ENCODE assay signal across 9 cellular contexts in genomic region chr19:56141416-56141992, GRCh38. TPM values are rescaled to one million over a fixed set of nuclear protein-coding genes. Genes with fewer than 3 reads are reported as not detected.
DNase-seq lines count a peak whose midpoint lies in the region; ATAC-seq, FAIRE-seq and TF ChIP-seq lines count a peak whose summit lies in the region.
"Had no signal": no experiment of that assay in that cellular context is flagged by ENCODE, and none has a peak within 500 bp of the region (broad histone marks: within the 10 kb centered on the region; RNA-seq: fewer than 3 reads in every experiment).

No MANE protein-coding gene starts in this region.

- H3K9me3 Mint-ChIP-seq in HFFc6, result no peaks in the 10 kb centered on the region
- no peaks in the 10 kb centered on the region for H3K9me3 Mint-ChIP-seq in activated T-cell treated with anti-CD3 and anti-CD28 coated beads, Interleukin-2, amount 50 U/mL, for 4 hours

- no peak for FAIRE-seq in small intestine (lab: Jason Lieb, UNC)

- 1 to 2% (median 1%) methylated on average over 19 to 25 of the region's 26 CpGs for WGBS in small intestine, 3 donors

- no peak for TF ChIP-seq POLR2A in GM18505 (IDR thresholded peaks at IDR 0.05; ENCODE audit: borderline replicate concordance, extremely low read depth, insufficient read depth, insufficient read length)

- H3K4me3 Mint-ChIP-seq in HFFc6, result peak overlapping the region; percentile 86
- H3K4me3 Mint-ChIP-seq in activated T-cell treated with anti-CD3 and anti-CD28 coated beads, Interleukin-2, amount 50 U/mL, for 4 hours, result peak overlapping the region; percentile 87

- H3K27ac ChIP-seq in ACC112 (ENCODE audit: low read depth, low read length), result peak overlapping the region; percentile 78; the same call in 1 of the 2 replicates
- peak overlapping the region; percentile 56 to 86 for H3K27ac ChIP-seq in small intestine (ENCODE audit: low read depth in 1 of 2, low read length in 1 of 2)

- H3K27me3 Mint-ChIP-seq in HFFc6 (ENCODE audit: insufficient read depth), result peaks cover 2% of the 10 kb centered on the region; the same call in 1 of the 2 replicates
- H3K27me3 Mint-ChIP-seq in activated T-cell treated with anti-CD3 and anti-CD28 coated beads, Interleukin-2, amount 50 U/mL, for 4 hours (ENCODE audit: low read depth), result no peaks in the 10 kb centered on the region

- H3K9me3 ChIP-seq in small intestine (ENCODE audit: control insufficient read depth, low read depth), result no peaks in the 10 kb centered on the region

- TF ChIP-seq CTCF in HFFc6 (IDR thresholded peaks at IDR 0.05) (no peak), foreskin fibroblast (IDR thresholded peaks at IDR 0.05; ENCODE audit: low read depth, low read length) (no peak)

- H3K36me3 Mint-ChIP-seq in HFFc6 (ENCODE audit: low read depth), result no peaks in the 10 kb centered on the region; the same call in 1 of the 2 replicates
- no peaks in the 10 kb centered on the region for H3K36me3 Mint-ChIP-seq in activated T-cell treated with anti-CD3 and anti-CD28 coated beads, Interleukin-2, amount 50 U/mL, for 4 hours (ENCODE audit: insufficient read depth)

- H3K36me3 ChIP-seq in ACC112 (ENCODE audit: insufficient read depth, low read length), result no peaks in the 10 kb centered on the region
- no peaks in the 10 kb centered on the region for H3K36me3 ChIP-seq in small intestine (ENCODE audit: control insufficient read depth in 2 of 2, insufficient read depth in 2 of 2, low read length in 2 of 2)

- DNase-seq in HFFc6 (no peak), foreskin fibroblast (peak in 1 of 2 donors; percentile 30), small intestine (peak; percentile 19), NCI-H510A (lab: John Stamatoyannopoulos, UW) (no peak)
- peak; percentile 19 for DNase-seq in activated T-cell treated with anti-CD3 and anti-CD28 coated beads, Interleukin-2, amount 50 U/mL, for 4 hours

- H3K27ac Mint-ChIP-seq in HFFc6, result peak overlapping the region; percentile 97

- no peak for ATAC-seq in activated T-cell treated with anti-CD3 and anti-CD28 coated beads, Interleukin-2, amount 50 U/mL, for 4 hours
- ATAC-seq in GM21423 (IDR thresholded peaks at IDR 0.05; ENCODE audit: unreplicated experiment) (no peak), GM18505 (IDR thresholded peaks at IDR 0.05; ENCODE audit: unreplicated experiment) (no peak)

- H3K79me2 ChIP-seq in ACC112 (ENCODE audit: control insufficient read depth, insufficient read depth, low read length, unreplicated experiment), result peaks cover 10% of the 10 kb centered on the region

- H3K27me3 ChIP-seq in ACC112 (ENCODE audit: insufficient read depth, low read length), result no peaks in the 10 kb centered on the region
- H3K27me3 ChIP-seq in small intestine (ENCODE audit: control insufficient read depth in 2 of 2, insufficient read depth in 2 of 2, low read length in 2 of 2), result no peaks in the 10 kb centered on the region

- H2AFZ ChIP-seq in ACC112 (ENCODE audit: low read length, unreplicated experiment), result no peak overlapping the region

- H3K4me3 ChIP-seq in ACC112 (ENCODE audit: low read depth, low read length) (peak overlapping the region; percentile 82), foreskin fibroblast (ENCODE audit: low read depth in 1 of 2, low read length in 2 of 2) (peak overlapping the region; percentile 61 to 67), small intestine (ENCODE audit: low read depth in 1 of 2, low read length in 2 of 2) (peak overlapping the region; percentile 45 to 63)

- peaks cover 22% of the 10 kb centered on the region for H3K4me1 Mint-ChIP-seq in HFFc6 (ENCODE audit: low read depth)
- peaks cover 30% of the 10 kb centered on the region for H3K4me1 Mint-ChIP-seq in activated T-cell treated with anti-CD3 and anti-CD28 coated beads, Interleukin-2, amount 50 U/mL, for 4 hours (ENCODE audit: low read depth)

- H3K4me1 ChIP-seq in ACC112 (ENCODE audit: control insufficient read depth, insufficient read depth, low read length, unreplicated experiment), result no peaks in the 10 kb centered on the region
- H3K4me1 ChIP-seq in small intestine (ENCODE audit: control insufficient read depth in 2 of 2, insufficient read depth in 1 of 2, low read depth in 1 of 2, low read length in 1 of 2), result peaks cover 0 to 7% of the 10 kb centered on the region in 2 donors

RNA-seq across cellular contexts. Expression of gene ZNF444, which starts 0.4 kb away (rescaled TPM):
- total RNA-seq in HFFc6 (2021; fragmentation: NEBNext Ultra II Directional; extraction: Animal tissue kit (Norgen Biotek cat#: 25700)), result 10 to 100 TPM; 20.6 to 28.4 (median 22.5) TPM
- 10 to 100 TPM; 42.0 to 45.5 (median 44.9) TPM for total RNA-seq in activated T-cell treated with anti-CD3 and anti-CD28 coated beads, Interleukin-2, amount 50 U/mL, for 4 hours
- 10 to 100 TPM; 20.1 to 25.9 (median 24.6) TPM for polyA plus RNA-seq in small intestine

RNA-seq across cellular contexts. Expression of gene ZNF787, which starts 20.4 kb away (rescaled TPM):
- total RNA-seq in HFFc6 (2021; fragmentation: NEBNext Ultra II Directional; extraction: Animal tissue kit (Norgen Biotek cat#: 25700)), result 10 to 100 TPM; 28.5 to 31.5 (median 29.5) TPM
- 10 to 100 TPM; 41.5 to 45.8 (median 42.2) TPM for total RNA-seq in activated T-cell treated with anti-CD3 and anti-CD28 coated beads, Interleukin-2, amount 50 U/mL, for 4 hours
- 10 to 100 TPM; 29.9 to 34.9 (median 30.2) TPM for polyA plus RNA-seq in small intestine

RNA-seq across cellular contexts. Expression of gene GALP, which starts 34.3 kb away (rescaled TPM):
- total RNA-seq in HFFc6 (2021; fragmentation: NEBNext Ultra II Directional; extraction: Animal tissue kit (Norgen Biotek cat#: 25700)), result not detected
- not detected for total RNA-seq in activated T-cell treated with anti-CD3 and anti-CD28 coated beads, Interleukin-2, amount 50 U/mL, for 4 hours
- not detected for polyA plus RNA-seq in small intestine
- total RNA-seq: lung microvascular endothelial cell had no signal

RNA-seq across cellular contexts. Expression of gene ZSCAN5B, which starts 56.1 kb away (rescaled TPM):
- under 1 TPM in 1 of 6 experiments, not detected in 5; 0.12 TPM for total RNA-seq in HFFc6 (2021; fragmentation: NEBNext Ultra II Directional; extraction: Animal tissue kit (Norgen Biotek cat#: 25700))
- not detected for total RNA-seq in activated T-cell treated with anti-CD3 and anti-CD28 coated beads, Interleukin-2, amount 50 U/mL, for 4 hours
- polyA plus RNA-seq in small intestine, result not detected
- total RNA-seq: lung microvascular endothelial cell had no signal

Comparison
In these comparisons a context has a peak if more than half of its experiments do, and no peak if none do; other contexts are left out.
1. DNase-seq: peak in activated T-cell treated with anti-CD3 and anti-CD28 coated beads, Interleukin-2, amount 50 U/mL, for 4 hours (single experiment) and small intestine (single experiment); none in HFFc6 (single experiment) and NCI-H510A (single experiment).
2. Peak in every context shown above with its lines, with median percentiles within 50 percentile points of each other: H3K4me3 ChIP-seq.